In the genomic region with DNA sequence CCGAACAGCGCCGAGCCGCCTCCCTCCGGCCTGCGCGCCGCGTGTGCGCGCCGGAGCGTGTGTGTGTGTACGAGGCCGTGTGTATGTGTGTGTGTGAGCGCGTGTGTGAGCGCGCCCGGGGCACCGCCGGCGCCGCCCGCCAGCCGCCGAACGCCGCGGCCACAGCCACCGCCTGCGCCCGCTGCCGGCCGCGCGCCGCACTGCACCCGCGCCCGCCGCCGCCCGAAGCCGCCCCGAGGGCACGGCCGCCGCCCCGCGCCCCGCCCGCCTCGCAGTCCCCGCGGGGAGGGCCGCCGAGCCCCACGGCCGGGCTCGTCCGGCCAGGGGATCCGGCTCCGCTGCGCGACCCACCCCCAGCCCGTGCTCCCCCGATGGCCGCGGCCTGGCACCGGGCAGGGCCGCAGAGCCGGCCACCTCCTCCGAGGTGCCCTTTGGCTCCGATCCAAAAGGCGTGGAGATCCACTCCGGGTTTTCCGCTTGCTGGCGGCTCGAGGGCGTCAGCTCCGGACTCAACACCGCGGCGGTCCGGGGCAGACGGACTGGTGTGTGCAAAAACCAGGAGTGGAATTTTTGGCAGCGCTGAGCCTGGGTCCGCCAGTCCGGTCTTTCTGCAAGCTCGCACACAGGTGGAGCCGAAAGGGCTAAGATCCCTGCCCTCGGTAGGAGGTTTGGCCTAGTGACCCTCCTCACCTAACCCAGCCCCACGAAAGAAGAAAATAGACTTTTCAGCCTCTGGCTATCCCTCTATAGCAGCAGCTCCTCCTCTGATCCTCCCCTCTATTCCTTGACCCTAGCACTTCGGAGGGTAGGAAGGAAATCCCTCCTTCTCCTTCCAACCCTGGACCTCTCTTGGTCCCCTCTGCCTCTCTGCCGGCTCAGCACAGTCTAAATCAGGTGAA, we compare ENCODE assay signal across 7 cellular contexts. TPM values are rescaled to one million over a fixed set of nuclear protein-coding genes. Genes with fewer than 3 reads are reported as not detected.
DNase-seq lines count a peak whose midpoint lies in the region; ATAC-seq, FAIRE-seq and TF ChIP-seq lines count a peak whose summit lies in the region.

A gene with protein sequence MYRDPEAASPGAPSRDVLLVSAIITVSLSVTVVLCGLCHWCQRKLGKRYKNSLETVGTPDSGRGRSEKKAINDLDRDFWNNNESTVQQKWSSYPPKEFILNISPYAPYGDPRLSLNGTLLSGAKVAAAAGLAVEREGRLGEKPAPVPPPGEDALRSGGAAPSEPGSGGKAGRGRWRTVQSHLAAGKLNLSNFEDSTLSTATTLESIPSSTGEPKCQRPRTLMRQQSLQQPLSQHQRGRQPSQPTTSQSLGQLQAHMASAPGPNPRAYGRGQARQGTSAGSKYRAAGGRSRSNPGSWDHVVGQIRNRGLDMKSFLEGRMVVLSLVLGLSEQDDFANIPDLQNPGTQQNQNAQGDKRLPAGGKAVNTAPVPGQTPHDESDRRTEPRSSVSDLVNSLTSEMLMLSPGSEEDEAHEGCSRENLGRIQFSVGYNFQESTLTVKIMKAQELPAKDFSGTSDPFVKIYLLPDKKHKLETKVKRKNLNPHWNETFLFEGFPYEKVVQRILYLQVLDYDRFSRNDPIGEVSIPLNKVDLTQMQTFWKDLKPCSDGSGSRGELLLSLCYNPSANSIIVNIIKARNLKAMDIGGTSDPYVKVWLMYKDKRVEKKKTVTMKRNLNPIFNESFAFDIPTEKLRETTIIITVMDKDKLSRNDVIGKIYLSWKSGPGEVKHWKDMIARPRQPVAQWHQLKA (minus strand): TSS at position 47 of the 899 bp plus-strand sequence. CDS start 256 bp downstream, outside the sequence.

- H3K4me1 ChIP-seq in hepatocyte (ENCODE audit: insufficient read depth): peaks cover 8% of the 10 kb centered on the region

- no peaks in the 10 kb centered on the region for H4K20me1 ChIP-seq in hepatocyte (ENCODE audit: insufficient read depth, poor library complexity, severe bottlenecking)

- peak; percentile 74 for ATAC-seq in HG03039 (IDR thresholded peaks at IDR 0.05; ENCODE audit: unreplicated experiment)

- no peaks in the 10 kb centered on the region for H3K79me2 ChIP-seq in hepatocyte

- H3K4me3 ChIP-seq in astrocyte of the spinal cord (ENCODE audit: low read depth, low read length) (no peak within 1 kb of the TSS), hepatocyte (peak within 1 kb of the TSS; percentile 34)

- peak; percentile 3 for TF ChIP-seq CTCF in astrocyte of the spinal cord (IDR thresholded peaks at IDR 0.05; ENCODE audit: low read depth, low read length)
- TF ChIP-seq CTCF in hepatocyte (IDR thresholded peaks at IDR 0.05; ENCODE audit: poor library complexity): no peak

- no peaks in the 10 kb centered on the region for H3K9me3 ChIP-seq in hepatocyte (ENCODE audit: low read depth)

- peak within 1 kb of the TSS; percentile 93 for H3K4me2 ChIP-seq in hepatocyte

- 5% methylated on average over 23 of the region's 96 CpGs for WGBS in hepatocyte (ENCODE audit: low lambda C conversion rate, missing lambda C conversion rate)

- in situ Hi-C loops in astrocyte of the spinal cord (cut with HindIII; ENCODE audit: low sequenced_read_pairs): no loop called here

- H3K27me3 ChIP-seq in hepatocyte: peaks cover 18% of the 10 kb centered on the region

- FAIRE-seq in GM18507 (lab: Jason Lieb, UNC): peak; percentile 69

- peak; percentile 95 for DNase-seq in GM18507 (ENCODE audit: extremely low spot score, insufficient read length, low read depth)
- peak; percentile 69 for DNase-seq in NCI-H2029 treated with DMSO at 0.1 percent for 48 hours (lab: John Stamatoyannopoulos, UW)
- DNase-seq in T1000 (lab: John Stamatoyannopoulos, UW): peak; percentile 75
- DNase-seq in astrocyte of the spinal cord (ENCODE audit: low read depth, low spot score): peak; percentile 98
- DNase-seq in hepatocyte (ENCODE audit: low spot score): peak; percentile 96
- peak; percentile 75 for DNase-seq in renal cortical epithelial cell (ENCODE audit: low read depth)

- H3K36me3 ChIP-seq in hepatocyte (replicated peaks; ENCODE audit: insufficient read depth, low read depth): no peaks in the 10 kb centered on the region

- peak within 1 kb of the TSS; percentile 79 for H3K27ac ChIP-seq in hepatocyte

- H3K9me2 ChIP-seq in hepatocyte (replicated peaks; ENCODE audit: insufficient read depth): no peaks in the 10 kb centered on the region

- no peak within 1 kb of the TSS for H2AFZ ChIP-seq in hepatocyte

RNA-seq across cellular contexts. Expression of the gene that starts here (rescaled TPM):
- total RNA-seq in hepatocyte (13.5 and 15.5 TPM in 2 replicates), renal cortical epithelial cell (0.35 TPM in 1 of 2 replicates, not detected in the other)
- 8.7 and 11.3 TPM in 2 replicates for polyA plus RNA-seq in hepatocyte

Comparison
In these comparisons a context has a peak if more than half of its experiments do, and no peak if none do; other contexts are left out.
1. RNA of the gene that starts here (total RNA-seq): 13.5 to 15.5 TPM in hepatocyte; 0.35 TPM in renal cortical epithelial cell; every median in the first group is over 10 times any median in the second.
2. Peak in DNase-seq in renal cortical epithelial cell; RNA of the gene not detected or under 1 TPM.
3. Peak in every context shown above with its lines, with median percentiles within 50 percentile points of each other: DNase-seq.